1 cellular context compared by ENCODE assay signal in the genomic region with DNA sequence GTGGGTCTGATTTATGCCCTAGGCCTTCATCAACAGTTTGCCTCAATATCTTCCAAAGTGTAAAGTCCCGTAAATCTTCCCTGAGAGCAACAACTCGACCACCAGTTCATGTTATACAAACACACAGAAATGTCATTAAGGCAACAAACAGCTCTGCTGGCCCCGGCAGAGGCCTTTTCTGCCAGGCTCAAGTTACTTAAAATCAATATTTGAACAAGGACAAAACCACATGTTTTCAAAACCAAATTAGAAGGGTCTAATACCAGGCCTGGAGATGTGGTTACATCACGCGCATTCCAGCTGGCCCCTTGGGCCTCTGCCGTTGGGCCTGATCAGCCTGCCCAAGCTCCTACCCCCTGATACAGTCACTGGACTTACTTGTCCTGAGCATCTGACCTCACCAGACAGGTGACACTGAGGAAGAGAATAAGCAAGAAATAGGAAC.
A peak's percentile ranks its signal among the peaks of the same experiment; 100 is the strongest.
TF ChIP-seq lines count a peak whose summit lies in the region.

No MANE protein-coding gene starts in this region.

TF ChIP-seq in HepG2, 621 proteins besides CTCF, POLR2A, EP300 and RAD21 (continued from another document and continues in another):
- TF ChIP-seq, protein P1, sequence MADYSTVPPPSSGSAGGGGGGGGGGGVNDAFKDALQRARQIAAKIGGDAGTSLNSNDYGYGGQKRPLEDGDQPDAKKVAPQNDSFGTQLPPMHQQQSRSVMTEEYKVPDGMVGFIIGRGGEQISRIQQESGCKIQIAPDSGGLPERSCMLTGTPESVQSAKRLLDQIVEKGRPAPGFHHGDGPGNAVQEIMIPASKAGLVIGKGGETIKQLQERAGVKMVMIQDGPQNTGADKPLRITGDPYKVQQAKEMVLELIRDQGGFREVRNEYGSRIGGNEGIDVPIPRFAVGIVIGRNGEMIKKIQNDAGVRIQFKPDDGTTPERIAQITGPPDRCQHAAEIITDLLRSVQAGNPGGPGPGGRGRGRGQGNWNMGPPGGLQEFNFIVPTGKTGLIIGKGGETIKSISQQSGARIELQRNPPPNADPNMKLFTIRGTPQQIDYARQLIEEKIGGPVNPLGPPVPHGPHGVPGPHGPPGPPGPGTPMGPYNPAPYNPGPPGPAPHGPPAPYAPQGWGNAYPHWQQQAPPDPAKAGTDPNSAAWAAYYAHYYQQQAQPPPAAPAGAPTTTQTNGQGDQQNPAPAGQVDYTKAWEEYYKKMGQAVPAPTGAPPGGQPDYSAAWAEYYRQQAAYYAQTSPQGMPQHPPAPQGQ (CRISPR knock-in tag; IDR thresholded peaks at IDR 0.05; ENCODE audit: borderline replicate concordance), result peak; percentile 71; the same call in 1 of the 2 replicates
- TF ChIP-seq ASH2L (IDR thresholded peaks at IDR 0.05; ENCODE audit: insufficient read length, low read depth, low read length) (peak; percentile 88), ZNF550 (CRISPR knock-in tag; IDR thresholded peaks at IDR 0.05; ENCODE audit: borderline replicate concordance) (no peak), JUND (CRISPR knock-in tag; IDR thresholded peaks at IDR 0.05) (0 out of 2 replicates have a peak, but pooled peaks have one; percentile 61), SAFB2 (CRISPR knock-in tag; IDR thresholded peaks at IDR 0.05; ENCODE audit: borderline replicate concordance, low read depth) (no peak; the same call in 1 of the 2 replicates), ATF7 (IDR thresholded peaks at IDR 0.05) (peak; percentile 44), ATF7 (CRISPR knock-in tag; IDR thresholded peaks at IDR 0.05) (peak; percentile 85), ZNF652 (CRISPR knock-in tag; IDR thresholded peaks at IDR 0.05; ENCODE audit: borderline replicate concordance, low read depth) (peak; percentile 49; the same call in 1 of the 2 replicates), SP1 (IDR thresholded peaks at IDR 0.05) (no peak), SP1 (CRISPR knock-in tag; IDR thresholded peaks at IDR 0.05) (no peak), RNF2 (conservative IDR thresholded peaks at IDR 0.05; ENCODE audit: low read depth) (peak; percentile 76; the same call in 1 of the 2 replicates), ZNF292 (CRISPR knock-in tag; IDR thresholded peaks at IDR 0.05; ENCODE audit: borderline replicate concordance, low read depth) (peak; percentile 72; the same call in 1 of the 2 replicates), MAFK (conservative IDR thresholded peaks at IDR 0.05 in 1 of 2, IDR thresholded peaks at IDR 0.05 in 1 of 2; ENCODE audit: low read length in 2 of 2) (peak in 1 of 2 experiments; percentile 0; a peak in 1 of 4 replicates), PHF21A (CRISPR knock-in tag; IDR thresholded peaks at IDR 0.05) (peak; percentile 99), ZBTB20 (CRISPR knock-in tag; IDR thresholded peaks at IDR 0.05; ENCODE audit: borderline replicate concordance, low read depth) (peak; percentile 92; the same call in 1 of the 2 replicates), CCDC6 (CRISPR knock-in tag; IDR thresholded peaks at IDR 0.05) (peak; percentile 77; the same call in 1 of the 2 replicates), HDAC1 (CRISPR knock-in tag; IDR thresholded peaks at IDR 0.05) (peak; percentile 96), THAP11 (CRISPR knock-in tag; IDR thresholded peaks at IDR 0.05) (peak; percentile 75), MAZ (IDR thresholded peaks at IDR 0.05; ENCODE audit: borderline replicate concordance, low read depth, low read length) (0 out of 2 replicates have a peak, but pooled peaks have one; percentile 33), MAZ (CRISPR knock-in tag; IDR thresholded peaks at IDR 0.05; ENCODE audit: low read depth) (peak; percentile 43; the same call in 1 of the 2 replicates), ZNF317 (CRISPR knock-in tag; IDR thresholded peaks at IDR 0.05) (peak; percentile 66; the same call in 1 of the 2 replicates), KAT8 (CRISPR knock-in tag; IDR thresholded peaks at IDR 0.05) (peak; percentile 83), ZNF841 (CRISPR knock-in tag; IDR thresholded peaks at IDR 0.05; ENCODE audit: borderline replicate concordance) (no peak), ZNF766 (CRISPR knock-in tag; IDR thresholded peaks at IDR 0.05; ENCODE audit: borderline replicate concordance) (peak; percentile 64; the same call in 1 of the 2 replicates), ZNF331 (CRISPR knock-in tag; IDR thresholded peaks at IDR 0.05) (peak; percentile 92), MIXL1 (CRISPR knock-in tag; IDR thresholded peaks at IDR 0.05) (peak; percentile 94), SP140L (CRISPR knock-in tag; IDR thresholded peaks at IDR 0.05; ENCODE audit: borderline replicate concordance) (0 out of 2 replicates have a peak, but pooled peaks have one; percentile 90), HOXA3 (CRISPR knock-in tag; IDR thresholded peaks at IDR 0.05) (peak; percentile 78), SPEN (CRISPR knock-in tag; IDR thresholded peaks at IDR 0.05; ENCODE audit: low read depth) (peak; percentile 83), ZNF160 (CRISPR knock-in tag; IDR thresholded peaks at IDR 0.05) (no peak; the same call in 1 of the 2 replicates), ZNF850 (CRISPR knock-in tag; conservative IDR thresholded peaks at IDR 0.05) (no peak), SIN3B (IDR thresholded peaks at IDR 0.05; ENCODE audit: low read length) (no peak), ZNF816 (CRISPR knock-in tag; IDR thresholded peaks at IDR 0.05; ENCODE audit: borderline replicate concordance) (peak; percentile 96), ZNF572 (CRISPR knock-in tag; IDR thresholded peaks at IDR 0.05) (no peak)
- TF ChIP-seq, protein P2, sequence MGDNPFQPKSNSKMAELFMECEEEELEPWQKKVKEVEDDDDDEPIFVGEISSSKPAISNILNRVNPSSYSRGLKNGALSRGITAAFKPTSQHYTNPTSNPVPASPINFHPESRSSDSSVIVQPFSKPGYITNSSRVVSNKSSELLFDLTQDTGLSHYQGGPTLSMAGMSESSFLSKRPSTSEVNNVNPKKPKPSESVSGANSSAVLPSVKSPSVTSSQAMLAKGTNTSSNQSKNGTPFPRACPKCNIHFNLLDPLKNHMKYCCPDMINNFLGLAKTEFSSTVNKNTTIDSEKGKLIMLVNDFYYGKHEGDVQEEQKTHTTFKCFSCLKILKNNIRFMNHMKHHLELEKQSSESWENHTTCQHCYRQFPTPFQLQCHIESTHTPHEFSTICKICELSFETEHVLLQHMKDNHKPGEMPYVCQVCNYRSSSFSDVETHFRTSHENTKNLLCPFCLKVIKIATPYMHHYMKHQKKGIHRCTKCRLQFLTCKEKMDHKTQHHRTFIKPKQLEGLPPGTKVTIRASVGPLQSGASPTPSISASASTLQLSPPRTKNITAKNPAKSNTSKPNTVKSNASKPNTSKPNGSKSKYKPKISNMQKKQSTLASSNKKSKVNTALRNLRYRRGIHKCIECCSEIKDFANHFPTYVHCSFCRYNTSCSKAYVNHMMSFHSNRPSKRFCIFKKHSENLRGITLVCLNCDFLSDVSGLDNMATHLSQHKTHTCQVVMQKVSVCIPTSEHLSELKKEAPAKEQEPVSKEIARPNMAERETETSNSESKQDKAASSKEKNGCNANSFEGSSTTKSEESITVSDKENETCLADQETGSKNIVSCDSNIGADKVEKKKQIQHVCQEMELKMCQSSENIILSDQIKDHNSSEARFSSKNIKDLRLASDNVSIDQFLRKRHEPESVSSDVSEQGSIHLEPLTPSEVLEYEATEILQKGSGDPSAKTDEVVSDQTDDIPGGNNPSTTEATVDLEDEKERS (CRISPR knock-in tag; IDR thresholded peaks at IDR 0.05), result peak; percentile 86
- TF ChIP-seq, protein P3, sequence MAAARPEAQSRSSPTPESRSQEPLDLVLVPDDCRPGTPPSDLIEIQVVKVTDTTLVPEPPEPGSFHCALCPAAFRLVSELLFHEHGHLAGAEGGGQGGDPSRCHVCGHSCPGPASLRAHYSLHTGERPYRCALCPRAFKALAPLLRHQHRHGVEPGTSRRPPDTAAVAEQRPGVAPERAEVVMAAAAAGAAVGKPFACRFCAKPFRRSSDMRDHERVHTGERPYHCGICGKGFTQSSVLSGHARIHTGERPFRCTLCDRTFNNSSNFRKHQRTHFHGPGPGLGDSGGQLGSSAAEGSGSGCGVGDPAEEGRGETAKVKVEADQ (CRISPR knock-in tag; IDR thresholded peaks at IDR 0.05; ENCODE audit: borderline replicate concordance), result peak; percentile 42; the same call in 1 of the 2 replicates
- TF ChIP-seq, protein P4, sequence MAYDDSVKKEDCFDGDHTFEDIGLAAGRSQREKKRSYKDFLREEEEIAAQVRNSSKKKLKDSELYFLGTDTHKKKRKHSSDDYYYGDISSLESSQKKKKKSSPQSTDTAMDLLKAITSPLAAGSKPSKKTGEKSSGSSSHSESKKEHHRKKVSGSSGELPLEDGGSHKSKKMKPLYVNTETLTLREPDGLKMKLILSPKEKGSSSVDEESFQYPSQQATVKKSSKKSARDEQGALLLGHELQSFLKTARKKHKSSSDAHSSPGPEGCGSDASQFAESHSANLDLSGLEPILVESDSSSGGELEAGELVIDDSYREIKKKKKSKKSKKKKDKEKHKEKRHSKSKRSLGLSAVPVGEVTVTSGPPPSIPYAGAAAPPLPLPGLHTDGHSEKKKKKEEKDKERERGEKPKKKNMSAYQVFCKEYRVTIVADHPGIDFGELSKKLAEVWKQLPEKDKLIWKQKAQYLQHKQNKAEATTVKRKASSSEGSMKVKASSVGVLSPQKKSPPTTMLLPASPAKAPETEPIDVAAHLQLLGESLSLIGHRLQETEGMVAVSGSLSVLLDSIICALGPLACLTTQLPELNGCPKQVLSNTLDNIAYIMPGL (CRISPR knock-in tag; IDR thresholded peaks at IDR 0.05; ENCODE audit: borderline replicate concordance in 1 of 2, low read depth in 1 of 2), result 0 out of 4 replicates have a peak, but pooled peaks of 1 of the 2 experiments have one; percentile 30
- TF ChIP-seq, protein P5, sequence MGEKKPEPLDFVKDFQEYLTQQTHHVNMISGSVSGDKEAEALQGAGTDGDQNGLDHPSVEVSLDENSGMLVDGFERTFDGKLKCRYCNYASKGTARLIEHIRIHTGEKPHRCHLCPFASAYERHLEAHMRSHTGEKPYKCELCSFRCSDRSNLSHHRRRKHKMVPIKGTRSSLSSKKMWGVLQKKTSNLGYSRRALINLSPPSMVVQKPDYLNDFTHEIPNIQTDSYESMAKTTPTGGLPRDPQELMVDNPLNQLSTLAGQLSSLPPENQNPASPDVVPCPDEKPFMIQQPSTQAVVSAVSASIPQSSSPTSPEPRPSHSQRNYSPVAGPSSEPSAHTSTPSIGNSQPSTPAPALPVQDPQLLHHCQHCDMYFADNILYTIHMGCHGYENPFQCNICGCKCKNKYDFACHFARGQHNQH (CRISPR knock-in tag; IDR thresholded peaks at IDR 0.05), result peak; percentile 93
- TF ChIP-seq, protein P6, sequence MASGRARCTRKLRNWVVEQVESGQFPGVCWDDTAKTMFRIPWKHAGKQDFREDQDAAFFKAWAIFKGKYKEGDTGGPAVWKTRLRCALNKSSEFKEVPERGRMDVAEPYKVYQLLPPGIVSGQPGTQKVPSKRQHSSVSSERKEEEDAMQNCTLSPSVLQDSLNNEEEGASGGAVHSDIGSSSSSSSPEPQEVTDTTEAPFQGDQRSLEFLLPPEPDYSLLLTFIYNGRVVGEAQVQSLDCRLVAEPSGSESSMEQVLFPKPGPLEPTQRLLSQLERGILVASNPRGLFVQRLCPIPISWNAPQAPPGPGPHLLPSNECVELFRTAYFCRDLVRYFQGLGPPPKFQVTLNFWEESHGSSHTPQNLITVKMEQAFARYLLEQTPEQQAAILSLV (CRISPR knock-in tag; IDR thresholded peaks at IDR 0.05; ENCODE audit: borderline replicate concordance), result no peak; the same call in 1 of the 2 replicates
- TF ChIP-seq, protein P7, sequence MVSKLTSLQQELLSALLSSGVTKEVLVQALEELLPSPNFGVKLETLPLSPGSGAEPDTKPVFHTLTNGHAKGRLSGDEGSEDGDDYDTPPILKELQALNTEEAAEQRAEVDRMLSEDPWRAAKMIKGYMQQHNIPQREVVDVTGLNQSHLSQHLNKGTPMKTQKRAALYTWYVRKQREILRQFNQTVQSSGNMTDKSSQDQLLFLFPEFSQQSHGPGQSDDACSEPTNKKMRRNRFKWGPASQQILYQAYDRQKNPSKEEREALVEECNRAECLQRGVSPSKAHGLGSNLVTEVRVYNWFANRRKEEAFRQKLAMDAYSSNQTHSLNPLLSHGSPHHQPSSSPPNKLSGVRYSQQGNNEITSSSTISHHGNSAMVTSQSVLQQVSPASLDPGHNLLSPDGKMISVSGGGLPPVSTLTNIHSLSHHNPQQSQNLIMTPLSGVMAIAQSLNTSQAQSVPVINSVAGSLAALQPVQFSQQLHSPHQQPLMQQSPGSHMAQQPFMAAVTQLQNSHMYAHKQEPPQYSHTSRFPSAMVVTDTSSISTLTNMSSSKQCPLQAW (CRISPR knock-in tag; IDR thresholded peaks at IDR 0.05), result peak; percentile 93
- TF ChIP-seq, protein P8, sequence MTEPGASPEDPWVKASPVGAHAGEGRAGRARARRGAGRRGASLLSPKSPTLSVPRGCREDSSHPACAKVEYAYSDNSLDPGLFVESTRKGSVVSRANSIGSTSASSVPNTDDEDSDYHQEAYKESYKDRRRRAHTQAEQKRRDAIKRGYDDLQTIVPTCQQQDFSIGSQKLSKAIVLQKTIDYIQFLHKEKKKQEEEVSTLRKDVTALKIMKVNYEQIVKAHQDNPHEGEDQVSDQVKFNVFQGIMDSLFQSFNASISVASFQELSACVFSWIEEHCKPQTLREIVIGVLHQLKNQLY (CRISPR knock-in tag; IDR thresholded peaks at IDR 0.05), result peak; percentile 75
- TF ChIP-seq, protein P9, sequence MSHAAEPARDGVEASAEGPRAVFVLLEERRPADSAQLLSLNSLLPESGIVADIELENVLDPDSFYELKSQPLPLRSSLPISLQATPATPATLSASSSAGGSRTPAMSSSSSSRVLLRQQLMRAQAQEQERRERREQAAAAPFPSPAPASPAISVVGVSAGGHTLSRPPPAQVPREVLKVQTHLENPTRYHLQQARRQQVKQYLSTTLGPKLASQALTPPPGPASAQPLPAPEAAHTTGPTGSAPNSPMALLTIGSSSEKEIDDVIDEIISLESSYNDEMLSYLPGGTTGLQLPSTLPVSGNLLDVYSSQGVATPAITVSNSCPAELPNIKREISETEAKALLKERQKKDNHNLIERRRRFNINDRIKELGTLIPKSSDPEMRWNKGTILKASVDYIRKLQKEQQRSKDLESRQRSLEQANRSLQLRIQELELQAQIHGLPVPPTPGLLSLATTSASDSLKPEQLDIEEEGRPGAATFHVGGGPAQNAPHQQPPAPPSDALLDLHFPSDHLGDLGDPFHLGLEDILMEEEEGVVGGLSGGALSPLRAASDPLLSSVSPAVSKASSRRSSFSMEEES (CRISPR knock-in tag; IDR thresholded peaks at IDR 0.05), result peak; percentile 94
